Comparison of ENCODE assay signal across 36 cellular contexts in genomic region chr6:19870322-19870721, GRCh38. TPM values are rescaled to one million over a fixed set of nuclear protein-coding genes. Genes with fewer than 3 reads are reported as not detected.
"Had no signal": no experiment of that assay in that cellular context is flagged by ENCODE, and none has a peak within 500 bp of the region (broad histone marks: within the 10 kb centered on the region; RNA-seq: fewer than 3 reads in every experiment).

No MANE protein-coding gene starts in this region.

- DNase-seq: activated effector memory CD4-positive, alpha-beta T cell treated with anti-CD3 and anti-CD28 coated beads, Interleukin-2, amount 50 U/mL, for 16 hours; activated effector memory CD4-positive, alpha-beta T cell treated with Interleukin-2 at 50 U/mL for 16 hours; activated gamma-delta T cell; activated gamma-delta T cell treated with Interleukin-2 at 50 U/mL for 16 hours; activated naive CD4-positive, alpha-beta T cell; activated naive CD4-positive, alpha-beta T cell treated with anti-CD3 and anti-CD28 coated beads for 36 hours; activated naive CD4-positive, alpha-beta T cell treated with anti-CD3 and anti-CD28 coated beads, Interleukin-2, amount 10 ng/mL, durations not matched to agents 7 days and 5 days; activated naive CD4-positive, alpha-beta T cell treated with anti-CD3 and anti-CD28 coated beads, Interleukin-2, amount 50 U/mL, for 16 hours; activated naive CD4-positive, alpha-beta T cell treated with Interleukin-2 at 50 U/mL for 16 hours; activated naive CD8-positive, alpha-beta T cell treated with anti-CD3 and anti-CD28 coated beads for 36 hours; activated naive CD8-positive, alpha-beta T cell treated with anti-CD3 and anti-CD28 coated beads, Interleukin-2, amount 10 ng/mL, durations not matched to agents 7 days and 5 days; activated naive CD8-positive, alpha-beta T cell treated with anti-CD3 and anti-CD28 coated beads, Interleukin-2, amount 50 U/mL, for 24 hours; activated T-cell treated with anti-CD3 and anti-CD28 coated beads for 4 hours; activated T-cell treated with anti-CD3 and anti-CD28 coated beads, Interleukin-2, amount 50 U/mL, for 1 hour; activated T-cell treated with anti-CD3 and anti-CD28 coated beads, Interleukin-2, amount 50 U/mL, for 24 hours; activated T-cell treated with anti-CD3 and anti-CD28 coated beads, Interleukin-2, amount 50 U/mL, for 4 hours; activated T-cell treated with anti-CD3 and anti-CD28 coated beads, Interleukin-2, amount 50 U/mL, for 48 hours; activated T-cell treated with anti-CD3 and anti-CD28 coated beads, Interleukin-2, amount 50 U/mL, for 72 hours; adrenal gland; amniotic stem cell; amygdala; anterior cingulate cortex; aorta; brain microvascular endothelial cell; caudate nucleus; central memory CD4-positive, alpha-beta T cell; cerebellar nuclear complex had no signal

- H3K4me1 ChIP-seq: adrenal gland, ascending aorta had no signal

- H3K4me3 ChIP-seq: adrenal gland, ascending aorta, breast epithelium, cardiac muscle cell had no signal

- H3K9me3 ChIP-seq: adrenal gland, ascending aorta, breast epithelium had no signal

- H3K36me3 ChIP-seq: adrenal gland, ascending aorta, brain microvascular endothelial cell, breast epithelium, cardiac muscle cell had no signal

- FAIRE-seq: astrocyte, bronchial epithelial cell had no signal

- H3K27ac ChIP-seq: adrenal gland, ascending aorta, brain microvascular endothelial cell, breast epithelium, cardiac muscle cell had no signal

- ATAC-seq: activated naive CD4-positive, alpha-beta T cell treated with anti-CD3 and anti-CD28 coated beads, Interleukin-2, amount 50 U/mL, for 72 hours; activated naive CD8-positive, alpha-beta T cell treated with anti-CD3 and anti-CD28 coated beads, Interleukin-2, amount 50 U/mL, for 24 hours; activated T-cell treated with anti-CD3 and anti-CD28 coated beads, Interleukin-2, amount 50 U/mL, for 4 hours; activated T-cell treated with anti-CD3 and anti-CD28 coated beads, Interleukin-2, amount 50 U/mL, for 72 hours; activated T-helper 17 cell treated with anti-CD3 and anti-CD28 coated beads, Interleukin-2, amount 50 U/mL, for 72 hours had no signal

- H3K27me3 ChIP-seq: adrenal gland, ascending aorta, brain microvascular endothelial cell, breast epithelium, cardiac muscle cell had no signal

RNA-seq across cellular contexts. Expression of gene ID4, which starts 33.2 kb away (rescaled TPM):
- total RNA-seq: activated naive CD4-positive, alpha-beta T cell treated with anti-CD3 and anti-CD28 coated beads for 36 hours; activated naive CD4-positive, alpha-beta T cell treated with anti-CD3 and anti-CD28 coated beads, Interleukin-2, amount 50 U/mL, for 72 hours; activated naive CD8-positive, alpha-beta T cell treated with anti-CD3 and anti-CD28 coated beads for 36 hours; activated naive CD8-positive, alpha-beta T cell treated with anti-CD3 and anti-CD28 coated beads, Interleukin-2, amount 10 ng/mL, durations not matched to agents 7 days and 5 days; activated T-cell treated with anti-CD3 and anti-CD28 coated beads, Interleukin-2, amount 50 U/mL, for 72 hours; activated T-helper 1 cell treated with anti-CD3 and anti-CD28 coated beads, Interleukin-12 subunit alpha, Interleukin-12 subunit beta, Interleukin-2, Interleukin-4 antibody, amounts not matched to agents 30 ng/mL and 10 ng/mL and 1 ng/mL, durations not matched to agents 14 hours and 24 hours and 36 hours; activated T-helper 17 cell treated with anti-CD3 and anti-CD28 coated beads, Interleukin-2, amount 50 U/mL, for 72 hours; activated T-helper 2 cell treated with anti-CD3 and anti-CD28 coated beads, Interferon-gamma antibody, Interleukin-2, Interleukin-4, amounts not matched to agents 10 μg/mL and 5 μg/mL and 100 μg/mL, durations not matched to agents 14 hours and 24 hours and 36 hours had no signal
